In genomic region chr15:78506971-78507830, GRCh38 we compare ENCODE assay signal across 8 cellular contexts. TPM values are rescaled to one million over a fixed set of nuclear protein-coding genes. Genes with fewer than 3 reads are reported as not detected.
A peak's percentile ranks its signal among the peaks of the same experiment; 100 is the strongest.
DNase-seq lines count a peak whose midpoint lies in the region; ATAC-seq and TF ChIP-seq lines count a peak whose summit lies in the region.

Gene HYKK, plus strand, starts transcription at chr15:78507577. Its CDS starts 5,512 bp downstream, at chr15:78513089.

- in situ Hi-C loops in GM23248 (cut with MboI): no loop called here

- H3K4me1 ChIP-seq in GM23248 (ENCODE audit: insufficient read depth): no peaks in the 10 kb centered on the region

- ATAC-seq in naive B cell (ENCODE audit: low read depth in 2 of 2): peak; percentile 78

- H3K4me2 ChIP-seq in GM23248 (ENCODE audit: unreplicated experiment): peak within 1 kb of the TSS; percentile 87

- H3K36me3 Mint-ChIP-seq in naive B cell: no peaks in the 10 kb centered on the region

- DNase-seq in DMS79 (lab: John Stamatoyannopoulos, UW): peak; percentile 76
- DNase-seq in GM23248: peak; percentile 99
- peak; percentile 95 for DNase-seq in LHCN-M2 (ENCODE audit: low read depth)
- peak; percentile 98 for DNase-seq in RPMI7951 (ENCODE audit: low read depth)
- peak; percentile 32 to 57 for DNase-seq in activated T-helper 1 cell treated with anti-CD3 and anti-CD28 coated beads, Interleukin-2, amount 50 U/mL, for 16 hours (ENCODE audit: low read depth in 1 of 2, low spot score in 1 of 2)
- DNase-seq in fibroblast of mammary gland (ENCODE audit: low read depth): peak; percentile 95
- DNase-seq in naive B cell: peak; percentile 51
- peak; percentile 50 to 75 for DNase-seq in stimulated activated CD8-positive, alpha-beta memory T cell treated with anti-CD3 and anti-CD28 coated beads, Interleukin-7, amount 100 ng/mL, for 48 hours (ENCODE audit: extremely low read depth in 1 of 2, low read depth in 1 of 2)

- H2AFZ ChIP-seq in GM23248: peak within 1 kb of the TSS; percentile 88

- H3K9me3 Mint-ChIP-seq in naive B cell: peaks cover 0 to under 1% (median 0%) of the 10 kb centered on the region in 7 donors

- peak within 1 kb of the TSS; percentile 60 for H3K27ac ChIP-seq in GM23248

- peaks cover 13% of the 10 kb centered on the region for H3F3A ChIP-seq in GM23248 (ENCODE audit: insufficient read depth)

- H3K9me2 ChIP-seq in GM23248 (ENCODE audit: insufficient read depth): no peaks in the 10 kb centered on the region

- peaks cover 9 to 21% (median 21%) of the 10 kb centered on the region in 3 donors for H3K27me3 Mint-ChIP-seq in naive B cell

- no peaks in the 10 kb centered on the region for H4K20me1 ChIP-seq in GM23248 (ENCODE audit: insufficient read depth)

- WGBS in GM23248 (ENCODE audit: low coverage in 1 of 2, low lambda C conversion rate in 2 of 2, missing lambda C conversion rate in 2 of 2), 2 experiments: 1 to 2% methylated on average over 50 to 62 of the region's 63 CpGs

- H3K4me3 ChIP-seq in GM23248 (peak within 1 kb of the TSS; percentile 75), fibroblast of mammary gland (ENCODE audit: control insufficient read depth, low read depth, low read length) (peak within 1 kb of the TSS; percentile 69)

- H3K4me1 Mint-ChIP-seq in naive B cell: peaks cover 12 to 19% (median 16%) of the 10 kb centered on the region in 3 donors

- TF ChIP-seq CTCF in fibroblast of mammary gland (conservative IDR thresholded peaks at IDR 0.05; ENCODE audit: control insufficient read depth, insufficient read depth, low read depth, low read length): no peak

- no peaks in the 10 kb centered on the region for H3K27me3 ChIP-seq in GM23248 (replicated peaks; ENCODE audit: insufficient read depth)

- no peaks in the 10 kb centered on the region for H3K36me3 ChIP-seq in GM23248 (ENCODE audit: low read depth)

- H3K9ac ChIP-seq in GM23248: peak within 1 kb of the TSS; percentile 66

- H3K27ac Mint-ChIP-seq in naive B cell: peak within 1 kb of the TSS in 5 of 6 donors; percentile 14 to 88 (median 53)

- H3K4me3 Mint-ChIP-seq in naive B cell: peak within 1 kb of the TSS; percentile 80 to 97 (median 95)

- no peaks in the 10 kb centered on the region for H3K9me3 ChIP-seq in GM23248 (ENCODE audit: low read depth)

- no peaks in the 10 kb centered on the region for H3K79me2 ChIP-seq in GM23248 (ENCODE audit: insufficient read depth)

RNA-seq across cellular contexts. Expression of gene HYKK, which starts in this region (rescaled TPM):
- 3.2 and 3.9 TPM in 2 replicates for total RNA-seq in GM23248 (2014; rRNA removed; shearing (Covaris generic))
- 2.1 and 2.4 TPM in 2 replicates for polyA plus RNA-seq in GM23248 (2016; fragmentation: Nextera tagmentation; extraction: Ambion mirVana)
- 2.2 and 2.6 TPM in 2 replicates for total RNA-seq in LHCN-M2 (2014; rRNA removed)
- polyA plus RNA-seq in LHCN-M2 (2012): 0.92 TPM
- total RNA-seq in RPMI7951 (2014; rRNA removed; shearing (Covaris generic)): 4.5 and 6.8 TPM in 2 replicates
- polyA plus RNA-seq in naive B cell (ENCODE audit: low read depth in 6 of 6): under 1 TPM in 1 of 6 donors, not detected in 5; 0.49 TPM

Comparison
In these comparisons a context has a peak if more than half of its experiments do, and no peak if none do; other contexts are left out.
1. Peak in every context shown above with its lines: DNase-seq, ATAC-seq, H3K4me3 ChIP-seq and H3K27ac ChIP-seq.
2. Peak in DNase-seq and ATAC-seq in naive B cell; RNA of the gene not detected or under 1 TPM.
3. DNase-seq: peak in every context shown above with its lines; median percentile 99 in GM23248; 98 in RPMI7951; 95 in LHCN-M2; 95 in fibroblast of mammary gland; 76 in DMS79; 62 in stimulated activated CD8-positive, alpha-beta memory T cell treated with anti-CD3 and anti-CD28 coated beads, Interleukin-7, amount 100 ng/mL, for 48 hours; 51 in naive B cell; 44 in activated T-helper 1 cell treated with anti-CD3 and anti-CD28 coated beads, Interleukin-2, amount 50 U/mL, for 16 hours.